8 cellular contexts compared by ENCODE assay signal in genomic region chr18:35045121-35045520, GRCh38. TPM values are rescaled to one million over a fixed set of nuclear protein-coding genes. Genes with fewer than 3 reads are reported as not detected.
A peak's percentile ranks its signal among the peaks of the same experiment; 100 is the strongest.
DNase-seq lines count a peak whose midpoint lies in the region; ATAC-seq and TF ChIP-seq lines count a peak whose summit lies in the region.

No MANE protein-coding gene starts in this region.

- intact Hi-C loops in activated CD4-positive, alpha-beta memory T cell treated with anti-CD3 and anti-CD28 coated beads for 36 hours (cut with micrococcal nuclease): loop anchor here (10.0 kb wide), 4 partner anchors 330 to 930 kb away; partner anchors contain the start of genes RMP24 and ZNF396
- intact Hi-C loops in left lung (cut with DNase I): no loop called here

- no peak overlapping the region for H3K9ac ChIP-seq in skeletal muscle satellite cell (ENCODE audit: low read depth, low read length)

- H3K4me1 Mint-ChIP-seq in activated CD4-positive, alpha-beta memory T cell treated with anti-CD3 and anti-CD28 coated beads for 36 hours (ENCODE audit: low read depth): peaks cover 74% of the 10 kb centered on the region
- peaks cover 65% of the 10 kb centered on the region for H3K4me1 Mint-ChIP-seq in activated CD4-positive, alpha-beta memory T cell treated with anti-CD3 and anti-CD28 coated beads, Interleukin-2, amount 10 ng/mL, durations not matched to agents 7 days and 5 days
- peaks cover 80% of the 10 kb centered on the region for H3K4me1 Mint-ChIP-seq in central memory CD8-positive, alpha-beta T cell
- H3K4me1 Mint-ChIP-seq in progenitor cell of endocrine pancreas (ENCODE audit: low read depth): peaks cover 47% of the 10 kb centered on the region

- peak overlapping the region; percentile 69 for H3K27ac Mint-ChIP-seq in activated CD4-positive, alpha-beta memory T cell treated with anti-CD3 and anti-CD28 coated beads for 36 hours
- H3K27ac Mint-ChIP-seq in activated CD4-positive, alpha-beta memory T cell treated with anti-CD3 and anti-CD28 coated beads, Interleukin-2, amount 10 ng/mL, durations not matched to agents 7 days and 5 days: no peak overlapping the region
- H3K27ac Mint-ChIP-seq in central memory CD8-positive, alpha-beta T cell (ENCODE audit: low read depth): peak overlapping the region; percentile 25
- H3K27ac Mint-ChIP-seq in progenitor cell of endocrine pancreas: no peak overlapping the region

- no peak for TF ChIP-seq CTCF in progenitor cell of endocrine pancreas (IDR thresholded peaks at IDR 0.05; ENCODE audit: unreplicated experiment)
- TF ChIP-seq CTCF in left lung (IDR thresholded peaks at IDR 0.05): no peak

- no peak for DNase-seq in activated CD4-positive, alpha-beta memory T cell treated with anti-CD3 and anti-CD28 coated beads for 36 hours
- no peak for DNase-seq in activated CD4-positive, alpha-beta memory T cell treated with anti-CD3 and anti-CD28 coated beads, Interleukin-2, amount 10 ng/mL, durations not matched to agents 7 days and 5 days
- DNase-seq in NCI-H128 (lab: John Stamatoyannopoulos, UW; ENCODE audit: unreplicated experiment) (peak; percentile 19), progenitor cell of endocrine pancreas (ENCODE audit: low spot score, unreplicated experiment) (no peak), left lung (no peak)
- DNase-seq in central memory CD8-positive, alpha-beta T cell (ENCODE audit: low spot score in 2 of 2): no peak

- POLR2A ChIA-PET in activated CD4-positive, alpha-beta memory T cell treated with anti-CD3 and anti-CD28 coated beads for 36 hours (lab: Charles Lee): interaction anchor here (0.7 kb wide), 1 partner anchor 16 kb away, joined by 3 read pairs; no protein-coding TSS in a partner anchor
- POLR2A ChIA-PET in activated CD4-positive, alpha-beta memory T cell treated with anti-CD3 and anti-CD28 coated beads, Interleukin-2, amount 10 ng/mL, durations not matched to agents 7 days and 5 days (lab: Charles Lee): interaction anchor here (0.6 to 1.9 kb wide), 4 partner anchors 15 to 24 kb away, joined by 3 to 11 read pairs (median 4); no protein-coding TSS in a partner anchor

- H3K36me3 ChIP-seq in skeletal muscle satellite cell (ENCODE audit: insufficient read depth, low read length) (no peaks in the 10 kb centered on the region), left lung (no peaks in the 10 kb centered on the region)

- peak overlapping the region; percentile 46 for H3K4me2 ChIP-seq in skeletal muscle satellite cell (ENCODE audit: low read length)

- CTCF ChIA-PET in activated CD4-positive, alpha-beta memory T cell treated with anti-CD3 and anti-CD28 coated beads for 36 hours (lab: Charles Lee): interaction anchor here (1.0 kb wide), 1 partner anchor 32 kb away, joined by 3 read pairs; no protein-coding TSS in a partner anchor
- CTCF ChIA-PET in activated CD4-positive, alpha-beta memory T cell treated with anti-CD3 and anti-CD28 coated beads, Interleukin-2, amount 10 ng/mL, durations not matched to agents 7 days and 5 days (lab: Charles Lee): interaction anchor here (0.9 kb wide), 1 partner anchor 98 kb away, joined by 3 read pairs; no protein-coding TSS in a partner anchor

- peaks cover 10% of the 10 kb centered on the region for H3K36me3 Mint-ChIP-seq in activated CD4-positive, alpha-beta memory T cell treated with anti-CD3 and anti-CD28 coated beads for 36 hours
- peaks cover 10% of the 10 kb centered on the region for H3K36me3 Mint-ChIP-seq in activated CD4-positive, alpha-beta memory T cell treated with anti-CD3 and anti-CD28 coated beads, Interleukin-2, amount 10 ng/mL, durations not matched to agents 7 days and 5 days (ENCODE audit: low read depth)
- peaks cover 28% of the 10 kb centered on the region for H3K36me3 Mint-ChIP-seq in central memory CD8-positive, alpha-beta T cell (ENCODE audit: insufficient read depth)
- peaks cover 3% of the 10 kb centered on the region for H3K36me3 Mint-ChIP-seq in progenitor cell of endocrine pancreas (ENCODE audit: insufficient read depth)

- no peaks in the 10 kb centered on the region for H3K27me3 Mint-ChIP-seq in activated CD4-positive, alpha-beta memory T cell treated with anti-CD3 and anti-CD28 coated beads for 36 hours
- no peaks in the 10 kb centered on the region for H3K27me3 Mint-ChIP-seq in activated CD4-positive, alpha-beta memory T cell treated with anti-CD3 and anti-CD28 coated beads, Interleukin-2, amount 10 ng/mL, durations not matched to agents 7 days and 5 days
- H3K27me3 Mint-ChIP-seq in central memory CD8-positive, alpha-beta T cell: no peaks in the 10 kb centered on the region
- no peaks in the 10 kb centered on the region for H3K27me3 Mint-ChIP-seq in progenitor cell of endocrine pancreas

- H3K9me3 Mint-ChIP-seq in activated CD4-positive, alpha-beta memory T cell treated with anti-CD3 and anti-CD28 coated beads for 36 hours: no peaks in the 10 kb centered on the region
- H3K9me3 Mint-ChIP-seq in activated CD4-positive, alpha-beta memory T cell treated with anti-CD3 and anti-CD28 coated beads, Interleukin-2, amount 10 ng/mL, durations not matched to agents 7 days and 5 days: no peaks in the 10 kb centered on the region
- no peaks in the 10 kb centered on the region for H3K9me3 Mint-ChIP-seq in central memory CD8-positive, alpha-beta T cell
- H3K9me3 Mint-ChIP-seq in progenitor cell of endocrine pancreas (ENCODE audit: low read depth): peaks cover 4% of the 10 kb centered on the region

- H3K9me3 ChIP-seq in skeletal muscle satellite cell (replicated peaks; ENCODE audit: low read length) (no peaks in the 10 kb centered on the region), left lung (no peaks in the 10 kb centered on the region)

- no peak overlapping the region for H3K4me3 ChIP-seq in skeletal muscle satellite cell (ENCODE audit: low read length)
- no peak overlapping the region for H3K4me3 ChIP-seq in left lung

- no peak for ATAC-seq in central memory CD8-positive, alpha-beta T cell (replicated peaks; ENCODE audit: extremely low read depth, poor library complexity, severe bottlenecking)
- ATAC-seq in left lung: no peak
- no peak for ATAC-seq in HG03439 (IDR thresholded peaks at IDR 0.05; ENCODE audit: unreplicated experiment)

- H3K4me1 ChIP-seq in skeletal muscle satellite cell (ENCODE audit: control insufficient read depth, insufficient read depth, low read length) (peaks cover 18% of the 10 kb centered on the region), left lung (peaks cover 32 to 72% of the 10 kb centered on the region in 2 donors)

- peak overlapping the region; percentile 18 for H3K4me3 Mint-ChIP-seq in activated CD4-positive, alpha-beta memory T cell treated with anti-CD3 and anti-CD28 coated beads for 36 hours
- no peak overlapping the region for H3K4me3 Mint-ChIP-seq in activated CD4-positive, alpha-beta memory T cell treated with anti-CD3 and anti-CD28 coated beads, Interleukin-2, amount 10 ng/mL, durations not matched to agents 7 days and 5 days
- H3K4me3 Mint-ChIP-seq in central memory CD8-positive, alpha-beta T cell: peak overlapping the region; percentile 18
- no peak overlapping the region for H3K4me3 Mint-ChIP-seq in progenitor cell of endocrine pancreas (ENCODE audit: low read depth)

- H3K27me3 ChIP-seq in skeletal muscle satellite cell (ENCODE audit: control insufficient read depth, insufficient read depth, low read length): no peaks in the 10 kb centered on the region
- no peaks in the 10 kb centered on the region for H3K27me3 ChIP-seq in left lung

- H3K27ac ChIP-seq in left lung: peak overlapping the region in 1 of 2 donors; percentile 38

RNA-seq across cellular contexts. Expression of gene MAPRE2, which starts 3.9 kb away (rescaled TPM):
- 10 to 100 TPM; 46.4 to 46.5 TPM for total RNA-seq in activated CD4-positive, alpha-beta memory T cell treated with anti-CD3 and anti-CD28 coated beads for 36 hours
- total RNA-seq in activated CD4-positive, alpha-beta memory T cell treated with anti-CD3 and anti-CD28 coated beads, Interleukin-2, amount 10 ng/mL, durations not matched to agents 7 days and 5 days: 10 to 100 TPM; 39.2 to 45.2 TPM
- 13.2 and 14.2 TPM in 2 replicates for total RNA-seq in skeletal muscle satellite cell (2012; rRNA removed)
- total RNA-seq in progenitor cell of endocrine pancreas (47.9 and 51.8 TPM in 2 replicates), left lung (10 to 100 TPM; 37.4 to 37.5 TPM)

Comparison
In these comparisons a context has a peak if more than half of its experiments do, and no peak if none do; other contexts are left out.
1. H3K27ac Mint-ChIP-seq: peak in activated CD4-positive, alpha-beta memory T cell treated with anti-CD3 and anti-CD28 coated beads for 36 hours (single experiment) and central memory CD8-positive, alpha-beta T cell (single experiment); none in activated CD4-positive, alpha-beta memory T cell treated with anti-CD3 and anti-CD28 coated beads, Interleukin-2, amount 10 ng/mL, durations not matched to agents 7 days and 5 days (single experiment) and progenitor cell of endocrine pancreas (single experiment).
2. H3K4me3 Mint-ChIP-seq: peak in activated CD4-positive, alpha-beta memory T cell treated with anti-CD3 and anti-CD28 coated beads for 36 hours (single experiment) and central memory CD8-positive, alpha-beta T cell (single experiment); none in activated CD4-positive, alpha-beta memory T cell treated with anti-CD3 and anti-CD28 coated beads, Interleukin-2, amount 10 ng/mL, durations not matched to agents 7 days and 5 days (single experiment) and progenitor cell of endocrine pancreas (single experiment).